In genomic region chr7:51023547-51023946, GRCh38 we compare ENCODE assay signal across 18 cellular contexts.
"Had no signal": no experiment of that assay in that cellular context is flagged by ENCODE, and none has a peak within 500 bp of the region (broad histone marks: within the 10 kb centered on the region; RNA-seq: fewer than 3 reads in every experiment).

No MANE protein-coding gene starts in this region.

- H3K4me3 Mint-ChIP-seq: endodermal cell, memory B cell, nephron had no signal

- H3K27ac ChIP-seq: heart left ventricle, left ventricle myocardium inferior, lower lobe of right lung, parathyroid adenoma, psoas muscle, vagina had no signal

- H3K27me3 Mint-ChIP-seq: memory B cell had no signal

- H3K27ac Mint-ChIP-seq: endodermal cell, memory B cell, nephron had no signal

- H3K9ac ChIP-seq: parathyroid adenoma had no signal

- H3K36me3 ChIP-seq: heart left ventricle, left ventricle myocardium inferior, vagina had no signal

- H3K9me3 Mint-ChIP-seq: endodermal cell, memory B cell, nephron had no signal

- H3K36me3 Mint-ChIP-seq: memory B cell had no signal

- H3K4me3 ChIP-seq: heart left ventricle, left ventricle myocardium inferior, lower lobe of right lung, psoas muscle, smooth muscle cell, vagina had no signal

- H3K27me3 ChIP-seq: heart left ventricle, vagina had no signal

- DNase-seq: dermis blood vessel endothelial cell; effector CD4-positive, alpha-beta T cell; endodermal cell; erythroblast; foreskin melanocyte; left ventricle myocardium inferior; lower lobe of right lung; midbrain; occipital lobe; psoas muscle; stimulated activated CD4-positive, alpha-beta T cell treated with anti-CD3 and anti-CD28 coated beads, Interleukin-2, amount 100 ng/mL, for 48 hours; stimulated activated naive CD4-positive, alpha-beta T cell treated with Interleukin-2 at 50 U/mL for 16 hours had no signal

- H3K4me1 Mint-ChIP-seq: memory B cell had no signal

- H3K4me1 ChIP-seq: lower lobe of right lung, parathyroid adenoma, vagina had no signal

- H3K9me3 ChIP-seq: heart left ventricle, left ventricle myocardium inferior, lower lobe of right lung, psoas muscle, vagina had no signal
